In the genomic region with DNA sequence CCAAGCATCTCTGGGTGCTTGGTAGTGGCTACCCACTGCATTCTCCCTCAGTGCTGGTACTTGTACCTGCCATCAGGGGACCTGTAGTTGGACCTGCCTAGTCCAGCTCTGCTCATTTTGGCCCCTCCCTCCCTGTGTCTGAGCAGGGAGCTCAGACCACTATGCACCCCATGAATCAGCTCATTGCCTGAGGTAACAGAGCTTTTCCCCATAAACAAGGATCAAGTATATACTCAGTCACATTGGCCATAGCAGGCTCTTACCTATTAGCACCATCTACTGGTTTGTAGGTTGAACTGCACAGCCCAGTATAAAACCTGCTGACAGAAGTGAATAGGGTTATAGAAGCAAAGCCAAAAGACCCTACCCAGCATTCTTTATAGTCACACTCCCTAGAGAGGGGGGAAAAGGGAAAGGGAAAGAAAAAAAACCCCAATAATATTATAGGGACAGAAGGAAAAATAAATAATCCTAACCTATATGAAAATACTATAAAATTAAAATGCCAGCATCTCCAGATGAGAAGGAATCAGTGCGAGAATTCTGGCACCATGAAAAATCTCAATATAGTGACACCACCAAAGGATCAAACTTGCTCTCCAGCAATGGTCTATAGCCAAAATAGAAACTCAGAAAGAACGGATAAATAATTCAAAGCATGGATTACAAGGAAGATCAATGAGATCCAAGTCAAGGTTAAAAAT, we compare ENCODE assay signal across 8 cellular contexts. TPM values are rescaled to one million over a fixed set of nuclear protein-coding genes. Genes with fewer than 3 reads are reported as not detected.
DNase-seq lines count a peak whose midpoint lies in the region; ATAC-seq and TF ChIP-seq lines count a peak whose summit lies in the region.

No MANE protein-coding gene starts in this region.

- POLR2A ChIA-PET in HEK293T (lab: Yijun Ruan, JAX): no interaction called here

- peak; percentile 18 for DNase-seq in activated CD4-positive, alpha-beta T cell treated with anti-CD3 and anti-CD28 coated beads for 48 hours
- no peak for DNase-seq in activated CD4-positive, alpha-beta T cell treated with anti-CD3 and anti-CD28 coated beads for 1 hour
- peak; percentile 28 for DNase-seq in HEK293T (ENCODE audit: extremely low spot score)
- peak; percentile 57 for DNase-seq in NCI-H460 (ENCODE audit: extremely low read depth, low read depth)
- peak; percentile 42 for DNase-seq in activated T-cell treated with anti-CD3 and anti-CD28 coated beads, Interleukin-2, amount 50 U/mL, for 1 hour
- DNase-seq in glomerular endothelial cell (ENCODE audit: extremely low read depth, low read depth, low spot score): peak; percentile 33
- DNase-seq in renal cortical epithelial cell (ENCODE audit: low read depth): peak; percentile 67

- CTCF ChIA-PET in HEK293T (lab: Yijun Ruan, JAX): interaction anchor here (0.7 to 2.4 kb wide), 3 partner anchors 10 to 883 kb away, joined by 3 to 12 read pairs (median 3); no protein-coding TSS in a partner anchor

- ATAC-seq in GM21737 (IDR thresholded peaks at IDR 0.05; ENCODE audit: unreplicated experiment): no peak

TF ChIP-seq in HEK293T, 16 proteins besides CTCF, POLR2A, EP300 and RAD21:
- TF ChIP-seq LEF1 (IDR thresholded peaks at IDR 0.05; ENCODE audit: borderline replicate concordance) (no peak), TARDBP (IDR thresholded peaks at IDR 0.05) (no peak), ZNF384 (IDR thresholded peaks at IDR 0.05) (no peak), SP1 (IDR thresholded peaks at IDR 0.05) (no peak), L3MBTL2 (conservative IDR thresholded peaks at IDR 0.05) (no peak), CTBP1 (IDR thresholded peaks at IDR 0.05; ENCODE audit: borderline replicate concordance) (no peak), FOXA1 (IDR thresholded peaks at IDR 0.05) (no peak), HDGF (IDR thresholded peaks at IDR 0.05; ENCODE audit: borderline replicate concordance) (no peak), FOXM1 (IDR thresholded peaks at IDR 0.05; ENCODE audit: borderline replicate concordance) (no peak), ARNT (IDR thresholded peaks at IDR 0.05) (no peak), FOXK2 (IDR thresholded peaks at IDR 0.05) (no peak), SUZ12 (IDR thresholded peaks at IDR 0.05) (no peak), ELF4 (IDR thresholded peaks at IDR 0.05) (no peak), NFRKB (IDR thresholded peaks at IDR 0.05) (no peak), BHLHE40 (IDR thresholded peaks at IDR 0.05; ENCODE audit: borderline replicate concordance) (no peak)
- TF ChIP-seq, protein P1, sequence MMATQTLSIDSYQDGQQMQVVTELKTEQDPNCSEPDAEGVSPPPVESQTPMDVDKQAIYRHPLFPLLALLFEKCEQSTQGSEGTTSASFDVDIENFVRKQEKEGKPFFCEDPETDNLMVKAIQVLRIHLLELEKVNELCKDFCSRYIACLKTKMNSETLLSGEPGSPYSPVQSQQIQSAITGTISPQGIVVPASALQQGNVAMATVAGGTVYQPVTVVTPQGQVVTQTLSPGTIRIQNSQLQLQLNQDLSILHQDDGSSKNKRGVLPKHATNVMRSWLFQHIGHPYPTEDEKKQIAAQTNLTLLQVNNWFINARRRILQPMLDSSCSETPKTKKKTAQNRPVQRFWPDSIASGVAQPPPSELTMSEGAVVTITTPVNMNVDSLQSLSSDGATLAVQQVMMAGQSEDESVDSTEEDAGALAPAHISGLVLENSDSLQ (IDR thresholded peaks at IDR 0.05): no peak

RNA-seq across cellular contexts. Expression of a gene that starts 6.9 kb away (rescaled TPM):
- total RNA-seq in NCI-H460 (2014; rRNA removed; shearing (Covaris generic)): 0.45 and 2.1 TPM in 2 replicates
- 0.07 and 2.8 TPM in 2 replicates for polyA plus RNA-seq in NCI-H460 (2014; cell fraction: nucleus; rRNA removed)
- total RNA-seq in glomerular endothelial cell: 0.15 and 0.23 TPM in 2 replicates
- total RNA-seq in renal cortical epithelial cell: 0.17 and 0.45 TPM in 2 replicates
